In the genomic region with DNA sequence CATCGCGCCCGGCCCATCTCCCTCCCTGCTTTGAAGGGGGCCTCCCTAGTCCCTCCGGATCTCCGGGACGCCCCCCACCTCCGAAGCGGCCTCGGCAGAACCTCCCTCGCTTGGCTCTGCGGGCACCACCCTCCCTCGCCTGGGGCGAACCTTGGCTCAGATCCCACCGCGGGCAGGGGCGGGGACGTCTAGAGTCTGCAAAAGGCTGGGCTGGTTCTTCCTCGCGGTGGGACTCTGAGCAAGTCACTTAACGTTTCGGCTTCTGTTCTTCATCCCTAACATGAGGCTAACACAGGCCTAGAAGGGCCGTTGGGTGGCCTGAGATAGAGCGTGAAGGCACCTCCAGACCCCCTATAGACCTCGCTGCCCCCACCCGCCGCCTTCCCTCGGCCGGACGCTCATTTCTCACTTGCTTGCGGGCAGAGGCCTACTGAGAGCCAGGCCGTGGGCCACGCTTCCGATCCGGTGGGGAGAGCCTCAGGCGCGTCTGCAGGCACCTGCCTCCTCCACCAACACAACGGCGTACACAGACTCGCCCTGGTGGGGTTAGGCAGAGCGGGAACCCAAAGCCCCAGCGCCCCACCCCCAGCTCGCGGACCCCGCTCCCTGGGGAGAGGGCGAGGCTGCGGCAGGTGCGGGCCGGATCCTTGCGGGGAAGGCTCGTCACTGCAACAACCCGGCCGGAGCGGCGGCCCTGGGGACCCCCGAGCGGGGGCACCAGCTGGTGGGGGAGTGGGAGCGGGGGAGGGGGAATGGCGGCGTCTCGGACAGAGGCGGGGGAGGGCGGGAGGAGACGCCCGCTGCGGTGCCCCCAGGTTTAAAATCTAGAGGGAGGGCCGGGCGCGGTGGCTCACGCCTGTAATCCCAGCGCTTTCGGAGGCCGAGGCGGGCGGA, we compare ENCODE assay signal across 8 cellular contexts. TPM values are rescaled to one million over a fixed set of nuclear protein-coding genes. Genes with fewer than 3 reads are reported as not detected.
DNase-seq lines count a peak whose midpoint lies in the region; ATAC-seq and TF ChIP-seq lines count a peak whose summit lies in the region.

No MANE protein-coding gene starts in this region.

- H3K4me3 ChIP-seq in CD8-positive, alpha-beta memory T cell (ENCODE audit: low read length) = peak overlapping the region; percentile 39
- H3K4me3 ChIP-seq in endodermal cell (ENCODE audit: low read length) = no peak overlapping the region
- H3K4me3 ChIP-seq in muscle layer of duodenum (ENCODE audit: low read depth in 1 of 2, low read length in 2 of 2) = peak overlapping the region in 1 of 2 donors; percentile 61

- no peaks in the 10 kb centered on the region for H3K27me3 ChIP-seq in CD8-positive, alpha-beta memory T cell (ENCODE audit: insufficient read depth, low read length, poor library complexity, severe bottlenecking)
- H3K27me3 ChIP-seq in endodermal cell (ENCODE audit: control insufficient read depth, insufficient read depth, low read length, poor library complexity, severe bottlenecking) (no peaks in the 10 kb centered on the region), muscle layer of duodenum (ENCODE audit: low read depth, low read length) (no peaks in the 10 kb centered on the region)

- H3K9me3 ChIP-seq in CD8-positive, alpha-beta memory T cell (ENCODE audit: low read length) = no peaks in the 10 kb centered on the region
- no peaks in the 10 kb centered on the region for H3K9me3 ChIP-seq in endodermal cell (ENCODE audit: control insufficient read depth, low read length)
- no peaks in the 10 kb centered on the region for H3K9me3 ChIP-seq in muscle layer of duodenum (ENCODE audit: control insufficient read depth in 1 of 2, low read length in 2 of 2)

- CTCF ChIA-PET in CD8-positive, alpha-beta memory T cell (lab: Charles Lee) = interaction anchor here (0.9 to 1.2 kb wide), 4 partner anchors 15 to 29 kb away, joined by 3 to 5 read pairs (median 4); a partner anchor contains a TSS

- H3K27me3 Mint-ChIP-seq in CD8-positive, alpha-beta memory T cell = peaks cover 0 to 1% of the 10 kb centered on the region in 2 donors
- peaks cover 22% of the 10 kb centered on the region for H3K27me3 Mint-ChIP-seq in endodermal cell (ENCODE audit: insufficient read depth)

- H3K4me3 Mint-ChIP-seq in CD8-positive, alpha-beta memory T cell = peak overlapping the region; percentile 80 to 92 (median 86)
- peak overlapping the region; percentile 56 for H3K4me3 Mint-ChIP-seq in endodermal cell

- ATAC-seq in HG03442 (IDR thresholded peaks at IDR 0.05; ENCODE audit: unreplicated experiment) = no peak

- H3K9me3 Mint-ChIP-seq in CD8-positive, alpha-beta memory T cell = no peaks in the 10 kb centered on the region
- no peaks in the 10 kb centered on the region for H3K9me3 Mint-ChIP-seq in endodermal cell

- H3K9ac ChIP-seq in endodermal cell (ENCODE audit: extremely low read depth, low read length, poor library complexity, severe bottlenecking) = no peak overlapping the region

- H3K27ac Mint-ChIP-seq in CD8-positive, alpha-beta memory T cell = peak overlapping the region; percentile 82 to 98 (median 91)
- H3K27ac Mint-ChIP-seq in endodermal cell = peak overlapping the region; percentile 21

- DNase-seq in CD8-positive, alpha-beta memory T cell = peak; percentile 67 to 89 (median 74)
- peak; percentile 88 for DNase-seq in NAMALWA (ENCODE audit: low spot score)
- peak; percentile 66 to 68 for DNase-seq in activated CD8-positive, alpha-beta memory T cell treated with anti-CD3 and anti-CD28 coated beads for 1 hour (ENCODE audit: extremely low read depth in 1 of 2, low read depth in 1 of 2)
- peak; percentile 92 for DNase-seq in endodermal cell
- DNase-seq in stimulated activated CD8-positive, alpha-beta memory T cell treated with anti-CD3 and anti-CD28 coated beads, Interleukin-7, amount 100 ng/mL, for 4 hours (ENCODE audit: low read depth in 2 of 2) = peak; percentile 76 to 80
- no peak for DNase-seq in NCI-H1092 treated with DMSO at 0.1 percent for 48 hours (lab: John Stamatoyannopoulos, UW)

- peak; percentile 33 for TF ChIP-seq CTCF in endodermal cell (conservative IDR thresholded peaks at IDR 0.05)

- H3K4me1 ChIP-seq in CD8-positive, alpha-beta memory T cell (ENCODE audit: insufficient read depth, low read length) = peaks cover 31% of the 10 kb centered on the region
- H3K4me1 ChIP-seq in endodermal cell (ENCODE audit: control insufficient read depth, insufficient read depth, low read length) (peaks cover 4% of the 10 kb centered on the region), muscle layer of duodenum (ENCODE audit: control insufficient read depth in 1 of 2, insufficient read depth in 2 of 2, low read length in 2 of 2) (peaks cover 6 to 64% of the 10 kb centered on the region in 2 donors)

- POLR2A ChIA-PET in CD8-positive, alpha-beta memory T cell (lab: Charles Lee) = interaction anchor here (0.6 to 2.2 kb wide), 8 partner anchors 15 to 217 kb away, joined by 3 to 17 read pairs (median 4); a partner anchor contains a TSS

- no peaks in the 10 kb centered on the region for H3K36me3 ChIP-seq in CD8-positive, alpha-beta memory T cell (ENCODE audit: insufficient read depth, low read length)
- H3K36me3 ChIP-seq in endodermal cell (ENCODE audit: control insufficient read depth, insufficient read depth, low read length) (peaks cover 16% of the 10 kb centered on the region), muscle layer of duodenum (ENCODE audit: control insufficient read depth in 1 of 2, insufficient read depth in 2 of 2, low read length in 2 of 2) (peaks cover 0 to 10% of the 10 kb centered on the region in 2 donors)

- peaks cover 21 to 46% (median 28%) of the 10 kb centered on the region in 3 donors for H3K4me1 Mint-ChIP-seq in CD8-positive, alpha-beta memory T cell
- H3K4me1 Mint-ChIP-seq in endodermal cell = peaks cover 9% of the 10 kb centered on the region

- peaks cover 0 to 13% (median 2%) of the 10 kb centered on the region in 3 donors for H3K36me3 Mint-ChIP-seq in CD8-positive, alpha-beta memory T cell
- H3K36me3 Mint-ChIP-seq in endodermal cell (ENCODE audit: low read depth) = peaks cover 17% of the 10 kb centered on the region

- peak overlapping the region; percentile 38 for H3K27ac ChIP-seq in CD8-positive, alpha-beta memory T cell (ENCODE audit: low read depth, low read length)
- H3K27ac ChIP-seq in endodermal cell (ENCODE audit: low read depth, low read length) = peak overlapping the region; percentile 55
- peak overlapping the region; percentile 60 for H3K27ac ChIP-seq in muscle layer of duodenum (ENCODE audit: low read length)

- WGBS in endodermal cell (ENCODE audit: insufficient coverage in 1 of 2, insufficient read length in 1 of 2), 2 experiments = 43 to 45% methylated on average over 38 to 74 of the region's 74 CpGs

RNA-seq across cellular contexts. Expression of a gene that starts 5.4 kb away (rescaled TPM):
- total RNA-seq in CD8-positive, alpha-beta memory T cell = 10 to 100 TPM; 36.6 to 36.9 TPM
- polyA plus RNA-seq in CD8-positive, alpha-beta memory T cell = 5.7 TPM
- 10 to 100 TPM; 75.5 to 90.0 TPM for total RNA-seq in endodermal cell
- 32.2 TPM for polyA plus RNA-seq in endodermal cell (2013, experiment 1 of 2)
- polyA plus RNA-seq in endodermal cell (2013, experiment 2 of 2) = 32.5 TPM

RNA-seq across cellular contexts. Expression of a gene that starts 29.4 kb away (rescaled TPM):
- 10 to 100 TPM; 29.5 to 31.9 TPM for total RNA-seq in CD8-positive, alpha-beta memory T cell
- 80.2 TPM for polyA plus RNA-seq in CD8-positive, alpha-beta memory T cell
- total RNA-seq in endodermal cell = 10 to 100 TPM; 22.2 to 30.0 TPM
- 21.5 TPM for polyA plus RNA-seq in endodermal cell (2013, experiment 1 of 2)
- 19.5 TPM for polyA plus RNA-seq in endodermal cell (2013, experiment 2 of 2)

RNA-seq across cellular contexts. Expression of a gene that starts 31.0 kb away (rescaled TPM):
- 10 to 100 TPM; 25.3 to 28.8 TPM for total RNA-seq in CD8-positive, alpha-beta memory T cell
- 24.6 TPM for polyA plus RNA-seq in CD8-positive, alpha-beta memory T cell
- 10 to 100 TPM; 50.5 to 52.3 TPM for total RNA-seq in endodermal cell
- polyA plus RNA-seq in endodermal cell (2013, experiment 1 of 2) = 44.9 TPM
- 43.6 TPM for polyA plus RNA-seq in endodermal cell (2013, experiment 2 of 2)
